10 cellular contexts compared by ENCODE assay signal in genomic region chr16:24544640-24545039, GRCh38. TPM values are rescaled to one million over a fixed set of nuclear protein-coding genes. Genes with fewer than 3 reads are reported as not detected.
A peak's percentile ranks its signal among the peaks of the same experiment; 100 is the strongest.
DNase-seq lines count a peak whose midpoint lies in the region; ATAC-seq and TF ChIP-seq lines count a peak whose summit lies in the region.
"Had no signal": no experiment of that assay in that cellular context is flagged by ENCODE, and none has a peak within 500 bp of the region (broad histone marks: within the 10 kb centered on the region; RNA-seq: fewer than 3 reads in every experiment).

No MANE protein-coding gene starts in this region.

- H3K27me3 ChIP-seq in CD4-positive, alpha-beta T cell (ENCODE audit: control insufficient read depth, insufficient read depth, low read length) = no peaks in the 10 kb centered on the region
- H3K27me3 ChIP-seq in IMR-90 (ENCODE audit: control insufficient read depth, insufficient read depth, low read length) = no peaks in the 10 kb centered on the region
- H3K27me3 ChIP-seq in osteoblast (ENCODE audit: insufficient read depth, low read length) = no peaks in the 10 kb centered on the region

- no peak overlapping the region for H2BK15ac ChIP-seq in IMR-90 (ENCODE audit: low read depth, low read length)

- peaks cover 98% of the 10 kb centered on the region for H3K79me2 ChIP-seq in osteoblast (ENCODE audit: insufficient read depth, low read length)

- H3K9me3 Mint-ChIP-seq in CD4-positive, alpha-beta T cell = no peaks in the 10 kb centered on the region

- H3K36me3 Mint-ChIP-seq in CD4-positive, alpha-beta T cell (ENCODE audit: low read depth) = peaks cover 88% of the 10 kb centered on the region

- no peak overlapping the region for H4K8ac ChIP-seq in IMR-90 (ENCODE audit: low read depth in 2 of 2, low read length in 2 of 2)

- no peaks in the 10 kb centered on the region for H3K9me3 ChIP-seq in CD4-positive, alpha-beta T cell (ENCODE audit: control insufficient read depth, low read length)
- H3K9me3 ChIP-seq in IMR-90 (ENCODE audit: control insufficient read depth, insufficient read depth, low read length) = no peaks in the 10 kb centered on the region
- no peaks in the 10 kb centered on the region for H3K9me3 ChIP-seq in osteoblast (ENCODE audit: low read depth, low read length)
- H3K9me3 ChIP-seq: HAP-1 had no signal

- H4K91ac ChIP-seq in IMR-90 (ENCODE audit: insufficient read depth, low read depth, low read length) = no peak overlapping the region

- no peak for ATAC-seq in CD4-positive, alpha-beta T cell (ENCODE audit: poor library complexity)
- peak; percentile 25; the same call in 1 of the 2 replicates for ATAC-seq in IMR-90 (ENCODE audit: low read depth)

- peaks cover 81% of the 10 kb centered on the region for H3K4me1 Mint-ChIP-seq in CD4-positive, alpha-beta T cell (ENCODE audit: low read depth)

- peak overlapping the region; percentile 64 for H2BK5ac ChIP-seq in IMR-90 (ENCODE audit: low read depth, low read length, poor library complexity, severe bottlenecking)

- TF ChIP-seq RAD21 in IMR-90 (IDR thresholded peaks at IDR 0.05; ENCODE audit: low read length) = no peak

- no peak overlapping the region for H2AK9ac ChIP-seq in IMR-90 (replicated peaks; ENCODE audit: low read depth, low read length, poor library complexity)

- CTCF ChIA-PET in CD4-positive, alpha-beta T cell (lab: Charles Lee) = interaction anchor here (0.5 to 1.0 kb wide), 2 partner anchors 27 to 1074 kb away, joined by 3 to 5 read pairs; no protein-coding TSS in a partner anchor
- CTCF ChIA-PET in IMR-90 (lab: Yijun Ruan, JAX) = interaction anchor here (1.1 kb wide), 1 partner anchor 28 kb away, joined by 3 read pairs; no protein-coding TSS in a partner anchor

- intact Hi-C loops in CD4-positive, alpha-beta T cell (cut with DNase I, micrococcal nuclease) = loop anchor here (5.0 kb wide), 3 partner anchors 193 to 713 kb away; partner anchors contain the start of genes LCMT1 (in 1 of the 2) and ZKSCAN2 (in 1 of the 2)
- intact Hi-C loops in IMR-90 (cut with micrococcal nuclease) = loop anchor here (10.0 kb wide), 1 partner anchor 710 kb away; the partner anchor contains the start of gene ZKSCAN2

- H3K79me1 ChIP-seq in IMR-90 (ENCODE audit: low read depth in 1 of 2, low read length in 2 of 2) = peaks cover 3 to 25% of the 10 kb centered on the region in 2 experiments; a peak in 3 of 4 replicates

- no peaks in the 10 kb centered on the region for H3K27me3 Mint-ChIP-seq in CD4-positive, alpha-beta T cell

- peak overlapping the region; percentile 5 for H3K27ac Mint-ChIP-seq in CD4-positive, alpha-beta T cell

- peaks cover 3% of the 10 kb centered on the region; the same call in 1 of the 2 replicates for H3K9me1 ChIP-seq in IMR-90 (ENCODE audit: insufficient read depth, low read length)

- H3K4me3 ChIP-seq in IMR-90 (ENCODE audit: insufficient read depth, low read depth, low read length) (no peak overlapping the region), osteoblast (ENCODE audit: insufficient read depth, low read length) (no peak overlapping the region)
- H3K4me3 ChIP-seq: HAP-1 had no signal

- BruUV-seq in IMR-90 (replicated peaks; lab: Mats Ljungman, UMichigan) = no TSS peak

- H3K36me3 ChIP-seq in IMR-90 (ENCODE audit: control insufficient read depth, insufficient read depth, low read length) = peaks cover 10% of the 10 kb centered on the region
- H3K36me3 ChIP-seq in osteoblast (ENCODE audit: insufficient read depth, low read length) = peaks cover 31% of the 10 kb centered on the region

- no peak for TF ChIP-seq POLR2A in IMR-90 (IDR thresholded peaks at IDR 0.05; ENCODE audit: low read depth, low read length)

- no peak overlapping the region for H3K18ac ChIP-seq in IMR-90 (ENCODE audit: low read depth, low read length)

- no peak overlapping the region for H3K56ac ChIP-seq in IMR-90 (ENCODE audit: extremely low read depth, insufficient read depth, low read length)

- H3K23ac ChIP-seq in IMR-90 (ENCODE audit: low read depth, low read length) = no peak overlapping the region

- H3K4me1 ChIP-seq in IMR-90 (ENCODE audit: control insufficient read depth, insufficient read depth, low read length) (peaks cover 4% of the 10 kb centered on the region; the same call in 1 of the 2 replicates), osteoblast (ENCODE audit: insufficient read depth, low read length) (peaks cover 25% of the 10 kb centered on the region)

- no peak for DNase-seq in CD4-positive, alpha-beta T cell
- DNase-seq in IMR-90 (peak; percentile 74), dermis blood vessel endothelial cell (peak; percentile 55), osteoblast (ENCODE audit: insufficient read length, low spot score, missing footprints) (no peak), NCI-H2227 treated with DMSO at 0.1 percent for 48 hours (lab: John Stamatoyannopoulos, UW) (no peak), islet precursor cell (no peak), NCI-H1417 treated with DMSO at 0.1 percent for 48 hours (lab: John Stamatoyannopoulos, UW) (no peak)
- DNase-seq in activated CD4-positive, CD25-positive, alpha-beta regulatory T cell (lab: John Stamatoyannopoulos, UW) = no peak
- DNase-seq: NCI-H1436 treated with DMSO at 0.1 percent for 48 hours had no signal

- dilution Hi-C loops in IMR-90 (cut with HindIII; ENCODE audit: low sequenced_read_pairs, unreplicated experiment) = no loop called here

- peak overlapping the region; percentile 60; the same call in 1 of the 2 replicates for H3K4me2 ChIP-seq in IMR-90 (ENCODE audit: low read depth, low read length)
- H3K4me2 ChIP-seq in osteoblast (ENCODE audit: insufficient read depth, low read length) = peak overlapping the region; percentile 86

- 100% methylated on average over 1 of the region's 3 CpGs; no CpG with 5 or more reads in 1 of the 2 experiments for WGBS in IMR-90 (ENCODE audit: extremely low coverage in 2 of 2, insufficient read length in 1 of 2), 2 experiments

- in situ Hi-C loops in IMR-90 (cut with MboI; ENCODE audit: low sequenced_read_pairs) = loop anchor here (25.0 kb wide), 1 partner anchor 693 kb away; no protein-coding TSS in a partner anchor

- H3K9ac ChIP-seq in IMR-90 (ENCODE audit: low read depth, low read length) = no peak overlapping the region

- no peak overlapping the region for H3K4ac ChIP-seq in IMR-90 (ENCODE audit: low read depth, low read length)

- no peak overlapping the region for H2AFZ ChIP-seq in IMR-90 (replicated peaks; ENCODE audit: low read length, poor library complexity)
- H2AFZ ChIP-seq in osteoblast (ENCODE audit: low read length) = no peak overlapping the region

- H3K14ac ChIP-seq in IMR-90 (replicated peaks; ENCODE audit: low read depth, low read length) = no peak overlapping the region

- peak overlapping the region; percentile 40 for H3K4me3 Mint-ChIP-seq in CD4-positive, alpha-beta T cell

- no peak overlapping the region for H3K27ac ChIP-seq in CD4-positive, alpha-beta T cell (ENCODE audit: low read depth, low read length)
- H3K27ac ChIP-seq in IMR-90 (ENCODE audit: insufficient read depth, low read length) = no peak overlapping the region
- peak overlapping the region; percentile 52 for H3K27ac ChIP-seq in osteoblast (ENCODE audit: low read depth, low read length)

- H2BK20ac ChIP-seq in IMR-90 (ENCODE audit: low read depth, low read length) = no peak overlapping the region

- TF ChIP-seq CTCF in CD4-positive, alpha-beta T cell (IDR thresholded peaks at IDR 0.05) = no peak
- TF ChIP-seq CTCF in IMR-90 (conservative IDR thresholded peaks at IDR 0.05; ENCODE audit: low read depth, low read length) (no peak), osteoblast (IDR thresholded peaks at IDR 0.05; ENCODE audit: extremely low read depth, low read depth, low read length) (no peak)

- H4K20me1 ChIP-seq in IMR-90 (ENCODE audit: insufficient read depth, low read length) (peaks cover 61% of the 10 kb centered on the region), osteoblast (ENCODE audit: insufficient read depth, low read length) (peaks cover 68% of the 10 kb centered on the region)

- no peak overlapping the region for H4K5ac ChIP-seq in IMR-90 (ENCODE audit: low read depth, low read length)

- POLR2A ChIA-PET in CD4-positive, alpha-beta T cell (lab: Charles Lee) = no interaction called here
- POLR2A ChIA-PET in IMR-90 (lab: Charles Lee; ENCODE audit: unreplicated experiment) = no interaction called here

- no peak overlapping the region for H2BK120ac ChIP-seq in IMR-90 (ENCODE audit: low read depth, low read length)

- no peak overlapping the region for H2AK5ac ChIP-seq in IMR-90 (ENCODE audit: low read depth, low read length)

TF ChIP-seq in IMR-90, 13 proteins besides CTCF, POLR2A, EP300 and RAD21:
- no peak for TF ChIP-seq ELK1 (IDR thresholded peaks at IDR 0.05; ENCODE audit: borderline replicate concordance, low read depth, low read length)
- TF ChIP-seq RFX5 (IDR thresholded peaks at IDR 0.05; ENCODE audit: low read depth, low read length) = peak; percentile 19; the same call in 1 of the 2 replicates
- no peak for TF ChIP-seq MXI1 (IDR thresholded peaks at IDR 0.05; ENCODE audit: borderline replicate concordance, low read depth, low read length)
- peak; percentile 14; the same call in 1 of the 2 replicates for TF ChIP-seq CEBPB (IDR thresholded peaks at IDR 0.05; ENCODE audit: low read depth, low read length)
- no peak for TF ChIP-seq MAFK (IDR thresholded peaks at IDR 0.05; ENCODE audit: low read depth, low read length)
- TF ChIP-seq CHD1 (IDR thresholded peaks at IDR 0.05; ENCODE audit: low read depth, low read length) = no peak
- no peak for TF ChIP-seq SMC3 (IDR thresholded peaks at IDR 0.05; ENCODE audit: low read depth, low read length)
- no peak for TF ChIP-seq RCOR1 (IDR thresholded peaks at IDR 0.05; ENCODE audit: insufficient replicate concordance, low read length)
- TF ChIP-seq FOS (IDR thresholded peaks at IDR 0.05; ENCODE audit: low read depth, low read length) = no peak; the same call in 1 of the 2 replicates

RNA-seq across cellular contexts. Expression of gene RBBP6, which starts 5.3 kb away (rescaled TPM):
- total RNA-seq in CD4-positive, alpha-beta T cell = 100 to 1,000 TPM; 178 TPM
- total RNA-seq in IMR-90 (2012; rRNA removed) (7.2 and 13.6 TPM in 2 replicates), dermis blood vessel endothelial cell (21.2 and 27.4 TPM in 2 replicates), osteoblast (26.5 and 31.5 TPM in 2 replicates)
- polyA plus RNA-seq in IMR-90 (2012; rRNA removed) = 15.2 and 17.8 TPM in 2 replicates
- polyA plus RNA-seq in IMR-90 (2012; cell fraction: cytosol; rRNA removed) = 5.8 and 10.1 TPM in 2 replicates
- polyA plus RNA-seq in IMR-90 (2012; cell fraction: nucleus; rRNA removed; ENCODE audit: low replicate concordance) = 38.0 and 58.9 TPM in 2 replicates

Comparison
In these comparisons a context has a peak if more than half of its experiments do, and no peak if none do; other contexts are left out.
1. DNase-seq: peak in IMR-90 (single experiment) and dermis blood vessel endothelial cell (single experiment); none in CD4-positive, alpha-beta T cell (0 of 10), osteoblast (single experiment), NCI-H2227 treated with DMSO at 0.1 percent for 48 hours (single experiment), activated CD4-positive, CD25-positive, alpha-beta regulatory T cell (0 of 4), islet precursor cell (single experiment) and NCI-H1417 treated with DMSO at 0.1 percent for 48 hours (single experiment).